ENCODE assay signal across 8 cellular contexts in genomic region chr17:43545383-43545632, GRCh38. TPM values are rescaled to one million over a fixed set of nuclear protein-coding genes. Genes with fewer than 3 reads are reported as not detected.
DNase-seq lines count a peak whose midpoint lies in the region; ATAC-seq and TF ChIP-seq lines count a peak whose summit lies in the region.

No MANE protein-coding gene starts in this region.

- no peak for ATAC-seq in GM21619 (IDR thresholded peaks at IDR 0.05; ENCODE audit: unreplicated experiment)

- H3K4me1 Mint-ChIP-seq in HFFc6 (ENCODE audit: low read depth) (peaks cover 46% of the 10 kb centered on the region), progenitor cell of endocrine pancreas (ENCODE audit: low read depth) (peaks cover 40% of the 10 kb centered on the region)
- peaks cover 16% of the 10 kb centered on the region for H3K4me1 Mint-ChIP-seq in activated CD4-positive, alpha-beta T cell treated with anti-CD3 and anti-CD28 coated beads, Interleukin-2, amount 10 ng/mL, durations not matched to agents 7 days and 5 days

- H3K36me3 Mint-ChIP-seq in HFFc6 (ENCODE audit: low read depth), result no peaks in the 10 kb centered on the region
- H3K36me3 Mint-ChIP-seq in activated CD4-positive, alpha-beta T cell treated with anti-CD3 and anti-CD28 coated beads, Interleukin-2, amount 10 ng/mL, durations not matched to agents 7 days and 5 days (ENCODE audit: low read depth), result no peaks in the 10 kb centered on the region
- H3K36me3 Mint-ChIP-seq in progenitor cell of endocrine pancreas (ENCODE audit: insufficient read depth), result no peaks in the 10 kb centered on the region

- H3K4me3 Mint-ChIP-seq in HFFc6 (peak overlapping the region; percentile 89), progenitor cell of endocrine pancreas (ENCODE audit: low read depth) (peak overlapping the region; percentile 84)
- peak overlapping the region; percentile 52 for H3K4me3 Mint-ChIP-seq in activated CD4-positive, alpha-beta T cell treated with anti-CD3 and anti-CD28 coated beads, Interleukin-2, amount 10 ng/mL, durations not matched to agents 7 days and 5 days

- CTCF ChIA-PET in activated CD4-positive, alpha-beta T cell treated with anti-CD3 and anti-CD28 coated beads, Interleukin-2, amount 10 ng/mL, durations not matched to agents 7 days and 5 days (lab: Charles Lee), result interaction anchor here (1.0 kb wide), 1 partner anchor 61 kb away, joined by 4 read pairs; the partner anchor contains the start of gene DHX8

- peak overlapping the region; percentile 94 for H3K27ac Mint-ChIP-seq in HFFc6
- H3K27ac Mint-ChIP-seq in activated CD4-positive, alpha-beta T cell treated with anti-CD3 and anti-CD28 coated beads, Interleukin-2, amount 10 ng/mL, durations not matched to agents 7 days and 5 days, result no peak overlapping the region
- H3K27ac Mint-ChIP-seq in progenitor cell of endocrine pancreas, result peak overlapping the region; percentile 95

- TF ChIP-seq CTCF in HFFc6 (IDR thresholded peaks at IDR 0.05) (no peak), fibroblast of the aortic adventitia (IDR thresholded peaks at IDR 0.05; ENCODE audit: insufficient read depth, low read length) (no peak), progenitor cell of endocrine pancreas (IDR thresholded peaks at IDR 0.05; ENCODE audit: unreplicated experiment) (no peak)

- POLR2A ChIA-PET in activated CD4-positive, alpha-beta T cell treated with anti-CD3 and anti-CD28 coated beads, Interleukin-2, amount 10 ng/mL, durations not matched to agents 7 days and 5 days (lab: Charles Lee), result interaction anchor here (0.6 kb wide), 1 partner anchor 58 kb away, joined by 3 read pairs; no protein-coding TSS in a partner anchor

- H3K4me3 ChIP-seq in fibroblast of the aortic adventitia (ENCODE audit: low read depth, low read length), result peak overlapping the region; percentile 68

- H3K9me3 Mint-ChIP-seq in HFFc6, result no peaks in the 10 kb centered on the region
- H3K9me3 Mint-ChIP-seq in activated CD4-positive, alpha-beta T cell treated with anti-CD3 and anti-CD28 coated beads, Interleukin-2, amount 10 ng/mL, durations not matched to agents 7 days and 5 days, result no peaks in the 10 kb centered on the region
- no peaks in the 10 kb centered on the region for H3K9me3 Mint-ChIP-seq in progenitor cell of endocrine pancreas (ENCODE audit: low read depth)

- peak; percentile 40 for DNase-seq in AG08395 (ENCODE audit: low spot score)
- DNase-seq in HFFc6, result no peak
- peak; percentile 28 for DNase-seq in activated CD4-positive, alpha-beta T cell treated with anti-CD3 and anti-CD28 coated beads, Interleukin-2, amount 10 ng/mL, durations not matched to agents 7 days and 5 days
- DNase-seq in fibroblast of the aortic adventitia (ENCODE audit: low read depth), result no peak
- peak; percentile 26 for DNase-seq in progenitor cell of endocrine pancreas (ENCODE audit: low spot score, unreplicated experiment)
- DNase-seq in NCI-H187 treated with DMSO at 0.1 percent for 48 hours (lab: John Stamatoyannopoulos, UW), result no peak
- DNase-seq in medulla oblongata (ENCODE audit: extremely low spot score), result no peak

- H3K27me3 Mint-ChIP-seq in HFFc6 (ENCODE audit: insufficient read depth), result peaks cover 3% of the 10 kb centered on the region
- peaks cover 64% of the 10 kb centered on the region for H3K27me3 Mint-ChIP-seq in activated CD4-positive, alpha-beta T cell treated with anti-CD3 and anti-CD28 coated beads, Interleukin-2, amount 10 ng/mL, durations not matched to agents 7 days and 5 days
- peaks cover 24% of the 10 kb centered on the region for H3K27me3 Mint-ChIP-seq in progenitor cell of endocrine pancreas

RNA-seq across cellular contexts. Expression of gene ETV4, which starts 0.8 kb away (rescaled TPM):
- 1 to 10 TPM; 4.7 to 6.9 (median 5.8) TPM for total RNA-seq in HFFc6 (2021; fragmentation: NEBNext Ultra II Directional; extraction: Animal tissue kit (Norgen Biotek cat#: 25700))
- total RNA-seq in activated CD4-positive, alpha-beta T cell treated with anti-CD3 and anti-CD28 coated beads, Interleukin-2, amount 10 ng/mL, durations not matched to agents 7 days and 5 days, result under 1 TPM in 1 of 2 experiments, not detected in 1; 0.12 TPM
- total RNA-seq in fibroblast of the aortic adventitia (ENCODE audit: low replicate concordance) (0.41 and 6.1 TPM in 2 replicates), progenitor cell of endocrine pancreas (79.5 and 84.3 TPM in 2 replicates)

Comparison
In these comparisons a context has a peak if more than half of its experiments do, and no peak if none do; other contexts are left out.
1. DNase-seq: peak in AG08395 (single experiment), activated CD4-positive, alpha-beta T cell treated with anti-CD3 and anti-CD28 coated beads, Interleukin-2, amount 10 ng/mL, durations not matched to agents 7 days and 5 days (single experiment) and progenitor cell of endocrine pancreas (single experiment); none in HFFc6 (single experiment), fibroblast of the aortic adventitia (single experiment), NCI-H187 treated with DMSO at 0.1 percent for 48 hours (single experiment) and medulla oblongata (single experiment).
2. RNA of gene ETV4, which starts 0.8 kb away (total RNA-seq): 79.5 to 84.3 TPM in progenitor cell of endocrine pancreas; 0.41 to 6.1 TPM in fibroblast of the aortic adventitia, 4.7 to 6.9 TPM in HFFc6 and 0.12 TPM in activated CD4-positive, alpha-beta T cell treated with anti-CD3 and anti-CD28 coated beads, Interleukin-2, amount 10 ng/mL, durations not matched to agents 7 days and 5 days; every median in the first group is over 10 times any median in the second.
3. Peak in every context shown above with its lines, with median percentiles within 50 percentile points of each other: H3K4me3 Mint-ChIP-seq.